In the genomic region with DNA sequence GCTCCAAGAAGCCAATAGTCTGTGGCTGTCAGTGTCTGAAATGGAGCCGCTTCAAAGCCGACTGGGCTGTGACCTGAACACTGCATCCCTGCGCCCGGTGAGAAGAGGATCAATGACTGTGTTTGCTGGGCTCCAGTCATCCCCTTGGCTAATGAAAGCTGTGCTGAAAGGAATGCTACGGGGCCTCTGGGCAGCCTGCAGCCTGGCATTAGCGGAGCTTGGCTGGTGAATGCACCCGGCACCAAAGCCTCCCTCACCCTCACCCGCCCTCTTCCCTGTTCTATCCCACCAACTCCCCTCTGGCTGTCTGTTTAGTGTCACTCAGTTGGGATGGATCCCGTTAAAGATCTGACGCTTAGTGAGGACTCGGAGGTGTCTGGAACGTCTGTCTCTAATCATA, we compare ENCODE assay signal across 17 cellular contexts.
A peak's percentile ranks its signal among the peaks of the same experiment; 100 is the strongest.
DNase-seq lines count a peak whose midpoint lies in the region; ATAC-seq and TF ChIP-seq lines count a peak whose summit lies in the region.
"Had no signal": no experiment of that assay in that cellular context is flagged by ENCODE, and none has a peak within 500 bp of the region (broad histone marks: within the 10 kb centered on the region; RNA-seq: fewer than 3 reads in every experiment).

No MANE protein-coding gene starts in this region.

- peaks cover 68% of the 10 kb centered on the region for H3K4me1 Mint-ChIP-seq in GM23338
- no peaks in the 10 kb centered on the region for H3K4me1 Mint-ChIP-seq in effector memory CD8-positive, alpha-beta T cell (ENCODE audit: low read depth in 2 of 2)
- H3K4me1 Mint-ChIP-seq: activated B cell treated with CpG ODN at 0.5 μM for 24 hours; activated CD8-positive, alpha-beta memory T cell treated with anti-CD3 and anti-CD28 coated beads, Interleukin-2, amount 10 ng/mL, durations not matched to agents 7 days and 5 days; IgD-negative memory B cell; stimulated activated naive CD8-positive, alpha-beta T cell treated with anti-CD3 and anti-CD28 coated beads, Interleukin-15, amount 100 ng/mL, for 72 hours had no signal

- H3K9me2 ChIP-seq in GM23338 (ENCODE audit: insufficient read depth): no peaks in the 10 kb centered on the region

- no peaks in the 10 kb centered on the region for H4K20me1 ChIP-seq in GM23338 (replicated peaks; ENCODE audit: insufficient read depth)

- H3K36me3 ChIP-seq in GM23338 (ENCODE audit: insufficient read depth) (no peaks in the 10 kb centered on the region), adipocyte (ENCODE audit: control insufficient read depth, insufficient read depth, low read length, severe bottlenecking) (no peaks in the 10 kb centered on the region), rectal smooth muscle tissue (ENCODE audit: control insufficient read depth, insufficient read depth, low read length) (no peaks in the 10 kb centered on the region), lower lobe of right lung (no peaks in the 10 kb centered on the region)
- H3K36me3 ChIP-seq: gastrocnemius medialis had no signal

- H2AFZ ChIP-seq in GM23338: no peak overlapping the region
- H2AFZ ChIP-seq: PC-9 had no signal

- TF ChIP-seq CTCF in GM23338 (conservative IDR thresholded peaks at IDR 0.05; ENCODE audit: low read depth in 2 of 2) (no peak), lower lobe of right lung (IDR thresholded peaks at IDR 0.05) (no peak)

- peak; percentile 57 for DNase-seq in GM23338 (ENCODE audit: low spot score)
- peak; percentile 63 for DNase-seq in adipocyte (ENCODE audit: low read depth)
- peak; percentile 16 for DNase-seq in iPS-NIHi11 (ENCODE audit: low spot score)
- no peak for DNase-seq in effector memory CD8-positive, alpha-beta T cell
- no peak for DNase-seq in lower lobe of right lung
- no peak for DNase-seq in stimulated activated CD4-positive, alpha-beta T cell treated with anti-CD3 and anti-CD28 coated beads, Interleukin-1b, Interleukin-23, amount 100 ng/mL, for 48 hours
- no peak for DNase-seq in SKM-1 treated with dmso at 0.1 percent for 144 hours (lab: John Stamatoyannopoulos, UW; ENCODE audit: unreplicated experiment)
- DNase-seq: activated B cell treated with CpG ODN at 0.5 μM for 24 hours; activated CD8-positive, alpha-beta memory T cell treated with anti-CD3 and anti-CD28 coated beads, Interleukin-2, amount 10 ng/mL, durations not matched to agents 7 days and 5 days; activated naive CD4-positive, alpha-beta T cell treated with anti-CD3 and anti-CD28 coated beads for 36 hours; gastrocnemius medialis; NCI-H1105; PC-9; stimulated activated naive CD8-positive, alpha-beta T cell treated with anti-CD3 and anti-CD28 coated beads, Interleukin-15, amount 100 ng/mL, for 72 hours had no signal

- peak overlapping the region; percentile 62 for H3K4me2 ChIP-seq in GM23338
- H3K4me2 ChIP-seq: PC-9 had no signal

- H3K9me3 Mint-ChIP-seq in GM23338: no peaks in the 10 kb centered on the region
- H3K9me3 Mint-ChIP-seq in effector memory CD8-positive, alpha-beta T cell: peaks cover 2 to 4% of the 10 kb centered on the region in 2 donors
- H3K9me3 Mint-ChIP-seq: activated B cell treated with CpG ODN at 0.5 μM for 24 hours; stimulated activated naive CD8-positive, alpha-beta T cell treated with anti-CD3 and anti-CD28 coated beads, Interleukin-15, amount 100 ng/mL, for 72 hours had no signal

- peak overlapping the region; percentile 2; the same call in 1 of the 2 replicates for H3K4me3 ChIP-seq in GM23338
- H3K4me3 ChIP-seq in adipocyte (ENCODE audit: low read length): no peak overlapping the region
- no peak overlapping the region for H3K4me3 ChIP-seq in rectal smooth muscle tissue (ENCODE audit: low read length)
- no peak overlapping the region for H3K4me3 ChIP-seq in lower lobe of right lung
- H3K4me3 ChIP-seq: gastrocnemius medialis, PC-9, skin epidermis had no signal

- no peaks in the 10 kb centered on the region for H3K36me3 Mint-ChIP-seq in GM23338 (ENCODE audit: low read depth)
- H3K36me3 Mint-ChIP-seq in effector memory CD8-positive, alpha-beta T cell (ENCODE audit: insufficient read depth): peaks cover 4% of the 10 kb centered on the region
- H3K36me3 Mint-ChIP-seq: activated CD8-positive, alpha-beta memory T cell treated with anti-CD3 and anti-CD28 coated beads, Interleukin-2, amount 10 ng/mL, durations not matched to agents 7 days and 5 days; IgD-negative memory B cell had no signal

- H3K9ac ChIP-seq in adipocyte (ENCODE audit: low read length): peak overlapping the region; percentile 22
- no peak overlapping the region for H3K9ac ChIP-seq in rectal smooth muscle tissue (ENCODE audit: low read length)

- H3K4me1 ChIP-seq in GM23338 (ENCODE audit: insufficient read depth): peaks cover 44% of the 10 kb centered on the region
- H3K4me1 ChIP-seq in adipocyte (ENCODE audit: control insufficient read depth, insufficient read depth, low read length): peaks cover 34% of the 10 kb centered on the region
- peaks cover 36% of the 10 kb centered on the region for H3K4me1 ChIP-seq in rectal smooth muscle tissue (ENCODE audit: control insufficient read depth, insufficient read depth, low read length)
- peaks cover 10% of the 10 kb centered on the region for H3K4me1 ChIP-seq in lower lobe of right lung

- intact Hi-C loops in lower lobe of right lung (cut with DNase I): no loop called here

- no peaks in the 10 kb centered on the region for H3K27me3 Mint-ChIP-seq in GM23338 (ENCODE audit: insufficient read depth, low read depth, poor library complexity)
- no peaks in the 10 kb centered on the region for H3K27me3 Mint-ChIP-seq in effector memory CD8-positive, alpha-beta T cell
- H3K27me3 Mint-ChIP-seq: activated B cell treated with CpG ODN at 0.5 μM for 24 hours; activated CD8-positive, alpha-beta memory T cell treated with anti-CD3 and anti-CD28 coated beads, Interleukin-2, amount 10 ng/mL, durations not matched to agents 7 days and 5 days; IgD-negative memory B cell had no signal

- peaks cover 5% of the 10 kb centered on the region; the same call in 1 of the 2 replicates for H3F3A ChIP-seq in GM23338 (replicated peaks; ENCODE audit: low read depth)

- H3K9me3 ChIP-seq in adipocyte (ENCODE audit: control insufficient read depth, low read length): no peaks in the 10 kb centered on the region
- no peaks in the 10 kb centered on the region for H3K9me3 ChIP-seq in lower lobe of right lung
- H3K9me3 ChIP-seq: gastrocnemius medialis had no signal

- H3K27me3 ChIP-seq in GM23338 (ENCODE audit: insufficient read depth): no peaks in the 10 kb centered on the region
- no peaks in the 10 kb centered on the region for H3K27me3 ChIP-seq in adipocyte (replicated peaks; ENCODE audit: control insufficient read depth, insufficient read depth, low read length)
- no peaks in the 10 kb centered on the region for H3K27me3 ChIP-seq in rectal smooth muscle tissue (ENCODE audit: control insufficient read depth, insufficient read depth, low read length)
- no peaks in the 10 kb centered on the region for H3K27me3 ChIP-seq in lower lobe of right lung (ENCODE audit: low read depth)
- H3K27me3 ChIP-seq: gastrocnemius medialis had no signal

- peak overlapping the region; percentile 80 for H3K27ac Mint-ChIP-seq in GM23338
- no peak overlapping the region for H3K27ac Mint-ChIP-seq in effector memory CD8-positive, alpha-beta T cell
- H3K27ac Mint-ChIP-seq: activated B cell treated with CpG ODN at 0.5 μM for 24 hours; activated CD8-positive, alpha-beta memory T cell treated with anti-CD3 and anti-CD28 coated beads, Interleukin-2, amount 10 ng/mL, durations not matched to agents 7 days and 5 days; activated naive CD4-positive, alpha-beta T cell treated with anti-CD3 and anti-CD28 coated beads for 36 hours; IgD-negative memory B cell; stimulated activated naive CD8-positive, alpha-beta T cell treated with anti-CD3 and anti-CD28 coated beads, Interleukin-15, amount 100 ng/mL, for 72 hours had no signal

- H3K4me3 Mint-ChIP-seq in GM23338: peak overlapping the region; percentile 61
- H3K4me3 Mint-ChIP-seq in effector memory CD8-positive, alpha-beta T cell: no peak overlapping the region
- H3K4me3 Mint-ChIP-seq: activated B cell treated with CpG ODN at 0.5 μM for 24 hours; activated CD8-positive, alpha-beta memory T cell treated with anti-CD3 and anti-CD28 coated beads, Interleukin-2, amount 10 ng/mL, durations not matched to agents 7 days and 5 days; activated naive CD4-positive, alpha-beta T cell treated with anti-CD3 and anti-CD28 coated beads for 36 hours; IgD-negative memory B cell; stimulated activated naive CD8-positive, alpha-beta T cell treated with anti-CD3 and anti-CD28 coated beads, Interleukin-15, amount 100 ng/mL, for 72 hours had no signal

- H3K27ac ChIP-seq in GM23338 (ENCODE audit: low read depth) (peak overlapping the region; percentile 76), rectal smooth muscle tissue (ENCODE audit: low read depth, low read length) (peak overlapping the region; percentile 78), lower lobe of right lung (no peak overlapping the region)
- H3K27ac ChIP-seq: gastrocnemius medialis, PC-9 had no signal

- no peaks in the 10 kb centered on the region for H3K79me2 ChIP-seq in GM23338 (replicated peaks; ENCODE audit: insufficient read depth)

- peak; percentile 55 for ATAC-seq in GM23338
- ATAC-seq in effector memory CD8-positive, alpha-beta T cell (replicated peaks): no peak
- ATAC-seq in lower lobe of right lung: no peak
- ATAC-seq: activated CD8-positive, alpha-beta memory T cell treated with anti-CD3 and anti-CD28 coated beads, Interleukin-2, amount 10 ng/mL, durations not matched to agents 7 days and 5 days; stimulated activated naive CD8-positive, alpha-beta T cell treated with anti-CD3 and anti-CD28 coated beads, Interleukin-15, amount 100 ng/mL, for 72 hours had no signal

TF ChIP-seq in GM23338, 12 proteins besides CTCF, POLR2A, EP300 and RAD21 (continues in another document):
- no peak for TF ChIP-seq STAT1 (IDR thresholded peaks at IDR 0.05; ENCODE audit: unreplicated experiment)
- no peak for TF ChIP-seq EZH2phosphoT487 (IDR thresholded peaks at IDR 0.05; ENCODE audit: unreplicated experiment)
- no peak for TF ChIP-seq JUNB (IDR thresholded peaks at IDR 0.05; ENCODE audit: unreplicated experiment)
- no peak for TF ChIP-seq NANOG (IDR thresholded peaks at IDR 0.05; ENCODE audit: borderline replicate concordance)

Comparison
In these comparisons a context has a peak if more than half of its experiments do, and no peak if none do; other contexts are left out.
1. DNase-seq: peak in GM23338 (single experiment), adipocyte (single experiment) and iPS-NIHi11 (single experiment); none in effector memory CD8-positive, alpha-beta T cell (0 of 3), lower lobe of right lung (single experiment), stimulated activated CD4-positive, alpha-beta T cell treated with anti-CD3 and anti-CD28 coated beads, Interleukin-1b, Interleukin-23, amount 100 ng/mL, for 48 hours (single experiment) and SKM-1 treated with dmso at 0.1 percent for 144 hours (single experiment).